In the genomic region with DNA sequence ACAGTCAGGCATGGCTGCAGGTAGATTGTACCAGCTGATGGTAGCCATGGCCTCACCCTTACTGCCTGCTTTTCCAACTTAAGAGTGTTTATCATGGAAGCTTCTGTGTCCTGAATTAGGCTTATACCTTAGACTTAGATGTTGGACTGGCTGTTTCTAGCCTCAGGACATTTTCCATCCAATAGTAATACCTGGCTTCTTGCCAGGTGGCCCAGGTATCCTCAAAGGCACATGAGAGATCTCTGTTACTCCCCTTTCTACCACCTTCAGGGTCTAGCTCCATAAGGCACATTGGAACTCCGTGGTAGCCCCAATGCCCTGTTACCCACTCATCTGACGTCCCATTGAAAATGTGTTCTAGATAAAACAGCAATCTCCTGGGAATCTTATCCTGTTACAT, we compare ENCODE assay signal across 1 cellular context.
TF ChIP-seq lines count a peak whose summit lies in the region.

No MANE protein-coding gene starts in this region.

TF ChIP-seq in IMR-90, 13 proteins besides CTCF, POLR2A, EP300 and RAD21:
- TF ChIP-seq MXI1 (IDR thresholded peaks at IDR 0.05; ENCODE audit: borderline replicate concordance, low read depth, low read length) (no peak), RCOR1 (IDR thresholded peaks at IDR 0.05; ENCODE audit: insufficient replicate concordance, low read length) (no peak), CHD1 (IDR thresholded peaks at IDR 0.05; ENCODE audit: low read depth, low read length) (no peak), MAFK (IDR thresholded peaks at IDR 0.05; ENCODE audit: low read depth, low read length) (no peak)
- TF ChIP-seq, protein P1, sequence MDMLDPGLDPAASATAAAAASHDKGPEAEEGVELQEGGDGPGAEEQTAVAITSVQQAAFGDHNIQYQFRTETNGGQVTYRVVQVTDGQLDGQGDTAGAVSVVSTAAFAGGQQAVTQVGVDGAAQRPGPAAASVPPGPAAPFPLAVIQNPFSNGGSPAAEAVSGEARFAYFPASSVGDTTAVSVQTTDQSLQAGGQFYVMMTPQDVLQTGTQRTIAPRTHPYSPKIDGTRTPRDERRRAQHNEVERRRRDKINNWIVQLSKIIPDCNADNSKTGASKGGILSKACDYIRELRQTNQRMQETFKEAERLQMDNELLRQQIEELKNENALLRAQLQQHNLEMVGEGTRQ (IDR thresholded peaks at IDR 0.05; ENCODE audit: low read depth, low read length), result no peak
